ENCODE assay signal across 6 cellular contexts in genomic region chr17:76508472-76508871, GRCh38. TPM values are rescaled to one million over a fixed set of nuclear protein-coding genes. Genes with fewer than 3 reads are reported as not detected.
"Had no signal": no experiment of that assay in that cellular context is flagged by ENCODE, and none has a peak within 500 bp of the region (broad histone marks: within the 10 kb centered on the region; RNA-seq: fewer than 3 reads in every experiment).

No MANE protein-coding gene starts in this region.

RNA-seq across cellular contexts. Expression of gene CYGB, which starts 29.0 kb away (rescaled TPM):
- total RNA-seq: MCF 10A had no signal

RNA-seq across cellular contexts. Expression of gene PRCD, which starts 31.4 kb away (rescaled TPM):
- total RNA-seq: HT1080, MCF 10A had no signal

RNA-seq across cellular contexts. Expression of gene AANAT, which starts 41.1 kb away (rescaled TPM):
- total RNA-seq: LHCN-M2, MCF 10A, OCI-LY7, PC-3, SK-MEL-5 had no signal
